In the genomic region with DNA sequence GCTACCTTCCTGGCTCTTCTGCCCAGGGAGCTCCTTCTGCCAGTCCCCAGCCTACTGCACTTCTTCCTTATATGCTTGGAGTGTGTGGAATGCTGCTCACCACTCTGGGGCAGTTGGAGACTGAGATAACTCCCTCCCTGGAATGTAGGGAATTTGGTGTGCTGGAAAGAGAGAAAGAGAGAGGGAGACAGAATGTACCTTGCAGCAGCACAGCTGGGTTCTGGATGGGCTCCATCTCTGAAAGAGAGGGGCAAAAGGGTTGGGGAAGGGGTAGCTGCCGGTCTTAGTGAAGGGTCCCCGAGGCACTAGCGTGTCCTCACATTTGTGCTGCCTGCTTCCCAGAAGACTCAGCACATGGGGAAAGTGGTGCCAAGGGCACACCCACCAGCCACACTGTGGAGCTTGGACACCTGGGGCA, we compare ENCODE assay signal across 1 cellular context.
TF ChIP-seq lines count a peak whose summit lies in the region.

No MANE protein-coding gene starts in this region.

TF ChIP-seq in WTC11, 78 proteins besides CTCF, POLR2A, EP300 and RAD21 (continued from another document):
- TF ChIP-seq ETV6 (CRISPR knock-in tag; IDR thresholded peaks at IDR 0.05), result 0 out of 2 replicates have a peak, but pooled peaks have one; percentile 14
- TF ChIP-seq RORB (CRISPR knock-in tag; IDR thresholded peaks at IDR 0.05), result no peak
- TF ChIP-seq PRRX2 (CRISPR knock-in tag; IDR thresholded peaks at IDR 0.05), result 0 out of 2 replicates have a peak, but pooled peaks have one; percentile 56
